In genomic region chr1:212367474-212368072, GRCh38 we compare ENCODE assay signal across 12 cellular contexts. TPM values are rescaled to one million over a fixed set of nuclear protein-coding genes. Genes with fewer than 3 reads are reported as not detected.
DNase-seq lines count a peak whose midpoint lies in the region; ATAC-seq, FAIRE-seq and TF ChIP-seq lines count a peak whose summit lies in the region.
"Had no signal": no experiment of that assay in that cellular context is flagged by ENCODE, and none has a peak within 500 bp of the region (broad histone marks: within the 10 kb centered on the region; RNA-seq: fewer than 3 reads in every experiment).

No MANE protein-coding gene starts in this region.

- H3K9ac ChIP-seq in HepG2 (ENCODE audit: insufficient read depth, low read depth, low read length), result no peak overlapping the region

- H3K9me3 ChIP-seq in T-helper 17 cell (ENCODE audit: control insufficient read depth, low read length, poor library complexity, severe bottlenecking) (no peaks in the 10 kb centered on the region), HepG2 (ENCODE audit: low read length) (no peaks in the 10 kb centered on the region; the same call in 1 of the 2 replicates), upper lobe of right lung (no peaks in the 10 kb centered on the region)
- H3K9me3 ChIP-seq: thoracic aorta had no signal

- H2AFZ ChIP-seq in HepG2 (ENCODE audit: low read length), result no peak overlapping the region

- no peak overlapping the region for H3K27ac Mint-ChIP-seq in activated naive CD8-positive, alpha-beta T cell treated with anti-CD3 and anti-CD28 coated beads, Interleukin-2, amount 10 ng/mL, durations not matched to agents 7 days and 5 days
- no peak overlapping the region for H3K27ac Mint-ChIP-seq in activated naive CD8-positive, alpha-beta T cell treated with anti-CD3 and anti-CD28 coated beads for 36 hours
- H3K27ac Mint-ChIP-seq in T-helper 17 cell, result peak overlapping the region; percentile 57

- TF ChIP-seq CTCF in HepG2 (CRISPR knock-in tag; IDR thresholded peaks at IDR 0.05) (no peak), upper lobe of right lung (IDR thresholded peaks at IDR 0.05) (no peak)

- whole genome bisulfite sequencing in HepG2 (ENCODE audit: low lambda C conversion rate), result 60% methylated on average over 1 of the region's 2 CpGs

- no peak for TF ChIP-seq EP300 in HepG2 (IDR thresholded peaks at IDR 0.05; ENCODE audit: low read depth in 2 of 2, low read length in 2 of 2)
- TF ChIP-seq EP300 in HepG2 (CRISPR knock-in tag; IDR thresholded peaks at IDR 0.05; ENCODE audit: borderline replicate concordance), result no peak

- TF ChIP-seq RAD21 in HepG2 (CRISPR knock-in tag; IDR thresholded peaks at IDR 0.05), result no peak

- TF ChIP-seq POLR2A in HepG2 (IDR thresholded peaks at IDR 0.05; ENCODE audit: insufficient read depth in 1 of 2, low read depth in 2 of 2, low read length in 2 of 2), result no peak

- H3K27ac ChIP-seq in HepG2 (ENCODE audit: extremely low read length, insufficient read depth, low read length) (no peak overlapping the region), upper lobe of right lung (no peak overlapping the region)
- H3K27ac ChIP-seq: spleen had no signal

- POLR2A ChIA-PET in activated naive CD8-positive, alpha-beta T cell treated with anti-CD3 and anti-CD28 coated beads, Interleukin-2, amount 10 ng/mL, durations not matched to agents 7 days and 5 days (lab: Charles Lee), result interaction anchor here (1.4 kb wide), 1 partner anchor 332 kb away, joined by 4 read pairs; the partner anchor contains the start of genes DTL and INTS7
- POLR2A ChIA-PET in HepG2 (lab: Yijun Ruan, JAX), result no interaction called here

- H3K27me3 ChIP-seq in HepG2 (ENCODE audit: control insufficient read depth in 1 of 2, insufficient read depth in 2 of 2, low read length in 2 of 2) (no peaks in the 10 kb centered on the region), upper lobe of right lung (no peaks in the 10 kb centered on the region)
- H3K27me3 ChIP-seq: spleen had no signal

- intact Hi-C loops in HepG2 (cut with micrococcal nuclease; ENCODE audit: unreplicated experiment), result loop anchor here (1.0 to 5.0 kb wide), 4 partner anchors 75 to 304 kb away; no protein-coding TSS in a partner anchor
- intact Hi-C loops in upper lobe of right lung (cut with DNase I), result loop anchor here (5.0 kb wide), 1 partner anchor 305 kb away; no protein-coding TSS in a partner anchor

- in situ Hi-C loops in HepG2 (cut with HindIII; ENCODE audit: extremely low pct_ligation_motif_present, low pct_unique_long_range_greater_than_20kb), result loop anchor here (5.0 to 10.0 kb wide), 2 partner anchors 87 to 295 kb away; no protein-coding TSS in a partner anchor

- H3K36me3 Mint-ChIP-seq in activated naive CD8-positive, alpha-beta T cell treated with anti-CD3 and anti-CD28 coated beads, Interleukin-2, amount 10 ng/mL, durations not matched to agents 7 days and 5 days, result peaks cover 42% of the 10 kb centered on the region
- peaks cover 42% of the 10 kb centered on the region for H3K36me3 Mint-ChIP-seq in activated naive CD8-positive, alpha-beta T cell treated with anti-CD3 and anti-CD28 coated beads for 36 hours
- H3K36me3 Mint-ChIP-seq in T-helper 17 cell (ENCODE audit: low read depth), result peaks cover 10% of the 10 kb centered on the region

- H3K4me3 ChIP-seq in HepG2 (replicated peaks in 1 of 3; ENCODE audit: insufficient read depth in 1 of 3, low read depth in 2 of 3, low read length in 3 of 3) (no peak overlapping the region), upper lobe of right lung (no peak overlapping the region)
- H3K4me3 ChIP-seq: lung, spleen, thoracic aorta had no signal

- H3K79me2 ChIP-seq in HepG2 (ENCODE audit: insufficient read depth, low read length), result no peaks in the 10 kb centered on the region

- H3K4me3 Mint-ChIP-seq in activated naive CD8-positive, alpha-beta T cell treated with anti-CD3 and anti-CD28 coated beads, Interleukin-2, amount 10 ng/mL, durations not matched to agents 7 days and 5 days, result no peak overlapping the region
- H3K4me3 Mint-ChIP-seq in activated naive CD8-positive, alpha-beta T cell treated with anti-CD3 and anti-CD28 coated beads for 36 hours, result no peak overlapping the region
- no peak overlapping the region for H3K4me3 Mint-ChIP-seq in T-helper 17 cell

- H3K4me1 Mint-ChIP-seq in activated naive CD8-positive, alpha-beta T cell treated with anti-CD3 and anti-CD28 coated beads, Interleukin-2, amount 10 ng/mL, durations not matched to agents 7 days and 5 days, result peaks cover 2% of the 10 kb centered on the region
- peaks cover 1% of the 10 kb centered on the region for H3K4me1 Mint-ChIP-seq in activated naive CD8-positive, alpha-beta T cell treated with anti-CD3 and anti-CD28 coated beads for 36 hours
- H3K4me1 Mint-ChIP-seq in T-helper 17 cell, result peaks cover 7% of the 10 kb centered on the region

- peaks cover 4% of the 10 kb centered on the region for H3K9me3 Mint-ChIP-seq in activated naive CD8-positive, alpha-beta T cell treated with anti-CD3 and anti-CD28 coated beads, Interleukin-2, amount 10 ng/mL, durations not matched to agents 7 days and 5 days
- H3K9me3 Mint-ChIP-seq in activated naive CD8-positive, alpha-beta T cell treated with anti-CD3 and anti-CD28 coated beads for 36 hours, result peaks cover 8% of the 10 kb centered on the region

- H4K20me1 ChIP-seq in HepG2 (ENCODE audit: insufficient read depth, low read length), result no peaks in the 10 kb centered on the region

- no peaks in the 10 kb centered on the region for H3K27me3 Mint-ChIP-seq in activated naive CD8-positive, alpha-beta T cell treated with anti-CD3 and anti-CD28 coated beads, Interleukin-2, amount 10 ng/mL, durations not matched to agents 7 days and 5 days
- H3K27me3 Mint-ChIP-seq in activated naive CD8-positive, alpha-beta T cell treated with anti-CD3 and anti-CD28 coated beads for 36 hours, result no peaks in the 10 kb centered on the region
- H3K27me3 Mint-ChIP-seq in T-helper 17 cell, result no peaks in the 10 kb centered on the region

- H3K4me1 ChIP-seq in HepG2 (ENCODE audit: insufficient read depth, low read length), result no peaks in the 10 kb centered on the region
- no peaks in the 10 kb centered on the region for H3K4me1 ChIP-seq in upper lobe of right lung
- H3K4me1 ChIP-seq: spleen had no signal

- CTCF ChIA-PET in HepG2 (lab: Yijun Ruan, JAX; ENCODE audit: low intra/inter-chr PET ratio, low total read pairs), result interaction anchor here (1.9 to 2.0 kb wide), 2 partner anchors 297 to 305 kb away, joined by 22 to 25 read pairs; no protein-coding TSS in a partner anchor

- no peak for FAIRE-seq in HepG2 (lab: Jason Lieb, UNC)

- ATAC-seq in activated naive CD8-positive, alpha-beta T cell treated with anti-CD3 and anti-CD28 coated beads, Interleukin-2, amount 10 ng/mL, durations not matched to agents 7 days and 5 days (ENCODE audit: low read depth), result peak; percentile 38
- ATAC-seq in T-helper 17 cell (no peak), HepG2 (peak; percentile 77), upper lobe of right lung (peak; percentile 34)

- H3K36me3 ChIP-seq in HepG2 (replicated peaks in 1 of 2; ENCODE audit: control insufficient read depth in 1 of 2, insufficient read depth in 2 of 2, low read length in 2 of 2), result peaks cover 7 to 25% of the 10 kb centered on the region in 2 experiments
- peaks cover 44% of the 10 kb centered on the region for H3K36me3 ChIP-seq in upper lobe of right lung
- H3K36me3 ChIP-seq: thoracic aorta had no signal

- H3K4me2 ChIP-seq in HepG2 (ENCODE audit: low read depth, low read length), result no peak overlapping the region

- no peak for DNase-seq in activated naive CD8-positive, alpha-beta T cell treated with anti-CD3 and anti-CD28 coated beads, Interleukin-2, amount 10 ng/mL, durations not matched to agents 7 days and 5 days
- no peak for DNase-seq in activated naive CD8-positive, alpha-beta T cell treated with anti-CD3 and anti-CD28 coated beads for 36 hours
- DNase-seq in T-helper 17 cell (no peak), HepG2 (ENCODE audit: low spot score) (no peak), upper lobe of right lung (no peak), NCI-H2107 treated with DMSO at 0.1 percent for 48 hours (lab: John Stamatoyannopoulos, UW; ENCODE audit: unreplicated experiment) (no peak)
- no peak for DNase-seq in activated CD4-positive, alpha-beta T cell treated with anti-CD3 and anti-CD28 coated beads, Interleukin-2, amount 50 U/mL, for 4 hours
- no peak for DNase-seq in activated CD4-positive, alpha-beta T cell treated with anti-CD3 and anti-CD28 coated beads for 48 hours
- DNase-seq: NCI-H2227 treated with DMSO at 0.1 percent for 48 hours, spleen had no signal

- no TSS peak for BruUV-seq in HepG2 (replicated peaks; lab: Mats Ljungman, UMichigan)

TF ChIP-seq in HepG2, 621 proteins besides CTCF, POLR2A, EP300 and RAD21:
- peak; percentile 19 for TF ChIP-seq RBM22 (optimal IDR thresholded peaks at IDR 0.05; ENCODE audit: low read length)
- TF ChIP-seq KAT2B (IDR thresholded peaks at IDR 0.05; ENCODE audit: borderline replicate concordance, low read depth, low read length), result no peak

RNA-seq across cellular contexts. Expression of gene PACC1, which starts 47.1 kb away (rescaled TPM):
- total RNA-seq in activated naive CD8-positive, alpha-beta T cell treated with anti-CD3 and anti-CD28 coated beads, Interleukin-2, amount 10 ng/mL, durations not matched to agents 7 days and 5 days, result 10 to 100 TPM; 10.1 to 14.3 TPM
- 10 to 100 TPM; 12.7 to 13.9 TPM for total RNA-seq in activated naive CD8-positive, alpha-beta T cell treated with anti-CD3 and anti-CD28 coated beads for 36 hours
- total RNA-seq in T-helper 17 cell, result 1 to 10 TPM; 4.7 to 8.2 TPM
- total RNA-seq in HepG2 (2016; rRNA removed; fragmentation: Illumina TruSeq; extraction: Trizol), result 7.1 and 9.4 TPM in 2 replicates
- total RNA-seq in HepG2 (2016; cell fraction: cytosol; rRNA removed; fragmentation: Illumina TruSeq; extraction: Trizol; ENCODE audit: low read depth), result 2.0 and 2.1 TPM in 2 replicates
- total RNA-seq in HepG2 (2016; cell fraction: insoluble cytoplasmic fraction; rRNA removed; fragmentation: Illumina TruSeq; extraction: Trizol), result 5.3 and 9.8 TPM in 2 replicates
- 2.5 and 3.3 TPM in 2 replicates for total RNA-seq in HepG2 (2016; cell fraction: membrane; rRNA removed; fragmentation: Illumina TruSeq; extraction: Trizol)
- total RNA-seq in HepG2 (2016; cell fraction: nucleus; rRNA removed; fragmentation: Illumina TruSeq; extraction: Trizol), result 11.0 and 12.2 TPM in 2 replicates
- polyA plus RNA-seq in HepG2 (2011; rRNA removed), result 10.7 and 14.1 TPM in 2 replicates
- 10.6 and 11.3 TPM in 2 replicates for polyA plus RNA-seq in HepG2 (2011; cell fraction: cytosol; rRNA removed)
- 7.5 and 7.6 TPM in 2 replicates for polyA plus RNA-seq in HepG2 (2011; cell fraction: nucleus; rRNA removed)
- 3.4 and 6.4 TPM in 2 replicates for polyA plus RNA-seq in HepG2 (2012)
- polyA plus RNA-seq in HepG2 (2016; cell fraction: cytosol; fragmentation: Illumina TruSeq; extraction: Trizol; ENCODE audit: low read depth), result 0.76 and 1.3 TPM in 2 replicates
- 4.4 and 5.3 TPM in 2 replicates for polyA plus RNA-seq in HepG2 (2016; cell fraction: insoluble cytoplasmic fraction; fragmentation: Illumina TruSeq; extraction: Trizol; ENCODE audit: low read depth)
- polyA plus RNA-seq in HepG2 (2016; cell fraction: membrane; fragmentation: Illumina TruSeq; extraction: Trizol; ENCODE audit: low read depth), result 1.2 and 1.4 TPM in 2 replicates
- 9.7 and 14.6 TPM in 2 replicates for polyA plus RNA-seq in HepG2 (2016; cell fraction: nucleus; fragmentation: Illumina TruSeq; extraction: Trizol; ENCODE audit: insufficient read depth, low read depth)
- 31.5 and 38.5 TPM in 2 replicates for polyA minus RNA-seq in HepG2 (2011; rRNA and poly(A)+ RNA removed; ENCODE audit: low replicate concordance)
- polyA minus RNA-seq in HepG2 (2011; cell fraction: cytosol; rRNA and poly(A)+ RNA removed), result 8.6 and 8.7 TPM in 2 replicates
- polyA minus RNA-seq in HepG2 (2011; cell fraction: nucleus; rRNA and poly(A)+ RNA removed), result 9.5 and 15.3 TPM in 2 replicates
- 9.7 TPM for total RNA-seq in upper lobe of right lung
